In genomic region chr9:122264360-122265264, GRCh38 we compare ENCODE assay signal across 8 cellular contexts. TPM values are rescaled to one million over a fixed set of nuclear protein-coding genes. Genes with fewer than 3 reads are reported as not detected.
A peak's percentile ranks its signal among the peaks of the same experiment; 100 is the strongest.
DNase-seq lines count a peak whose midpoint lies in the region; ATAC-seq and TF ChIP-seq lines count a peak whose summit lies in the region.

Gene MRRF (plus strand): TSS chr9:122264882. CDS start chr9:122270892, 6,010 bp downstream.
Gene RBM18 (minus strand): TSS chr9:122264840. CDS start chr9:122261492, 3,348 bp downstream.

- H3K36me3 ChIP-seq in CD4-positive, CD25-positive, alpha-beta regulatory T cell (ENCODE audit: control insufficient read depth, insufficient read depth, low read length): peaks cover 21% of the 10 kb centered on the region
- H3K36me3 ChIP-seq in ectodermal cell (ENCODE audit: control insufficient read depth, insufficient read depth, low read length) (peaks cover 6% of the 10 kb centered on the region), lower lobe of right lung (peaks cover 23% of the 10 kb centered on the region)

- H3K36me3 Mint-ChIP-seq in CD4-positive, CD25-positive, alpha-beta regulatory T cell: peaks cover 10% of the 10 kb centered on the region
- peaks cover 29% of the 10 kb centered on the region for H3K36me3 Mint-ChIP-seq in activated CD8-positive, alpha-beta T cell treated with anti-CD3 and anti-CD28 coated beads, Interleukin-2, amount 10 ng/mL, durations not matched to agents 7 days and 5 days (ENCODE audit: low read depth)

- H3K27me3 Mint-ChIP-seq in CD4-positive, CD25-positive, alpha-beta regulatory T cell: no peaks in the 10 kb centered on the region
- H3K27me3 Mint-ChIP-seq in activated CD8-positive, alpha-beta T cell treated with anti-CD3 and anti-CD28 coated beads, Interleukin-2, amount 10 ng/mL, durations not matched to agents 7 days and 5 days (ENCODE audit: low read depth): no peaks in the 10 kb centered on the region

- H3K4me1 ChIP-seq in CD4-positive, CD25-positive, alpha-beta regulatory T cell (ENCODE audit: control insufficient read depth, insufficient read depth, low read length, poor library complexity, severe bottlenecking): peaks cover 39% of the 10 kb centered on the region
- H3K4me1 ChIP-seq in ectodermal cell (ENCODE audit: control insufficient read depth, insufficient read depth, low read length): peaks cover 7% of the 10 kb centered on the region
- peaks cover 53% of the 10 kb centered on the region for H3K4me1 ChIP-seq in lower lobe of right lung

- 0% methylated on average over 61 to 64 of the region's 64 CpGs for WGBS in ectodermal cell, 2 experiments

- H3K27me3 ChIP-seq in CD4-positive, CD25-positive, alpha-beta regulatory T cell (ENCODE audit: control insufficient read depth, insufficient read depth, low read length): no peaks in the 10 kb centered on the region
- H3K27me3 ChIP-seq in ectodermal cell (ENCODE audit: control insufficient read depth, insufficient read depth, low read length, poor library complexity, severe bottlenecking) (no peaks in the 10 kb centered on the region), lower lobe of right lung (ENCODE audit: low read depth) (no peaks in the 10 kb centered on the region)

- H3K9me3 Mint-ChIP-seq in CD4-positive, CD25-positive, alpha-beta regulatory T cell: no peaks in the 10 kb centered on the region
- H3K9me3 Mint-ChIP-seq in activated CD8-positive, alpha-beta T cell treated with anti-CD3 and anti-CD28 coated beads, Interleukin-2, amount 10 ng/mL, durations not matched to agents 7 days and 5 days (ENCODE audit: insufficient read depth): no peaks in the 10 kb centered on the region

- peak within 1 kb of the TSS; percentile 97 for H3K27ac ChIP-seq in CD4-positive, CD25-positive, alpha-beta regulatory T cell (ENCODE audit: insufficient read depth, low read length, poor library complexity, severe bottlenecking)
- H3K27ac ChIP-seq in ectodermal cell (ENCODE audit: insufficient read depth, low read depth, low read length, poor library complexity, severe bottlenecking): peak within 1 kb of the TSS; percentile 89
- H3K27ac ChIP-seq in lower lobe of right lung: peak within 1 kb of the TSS; percentile 97

- H3K4me3 ChIP-seq in CD4-positive, CD25-positive, alpha-beta regulatory T cell (ENCODE audit: low read depth, low read length): peak within 1 kb of the TSS; percentile 98
- peak within 1 kb of the TSS; percentile 68 for H3K4me3 ChIP-seq in ectodermal cell (ENCODE audit: insufficient read depth, low read depth, low read length)
- peak within 1 kb of the TSS; percentile 76 for H3K4me3 ChIP-seq in lower lobe of right lung

- intact Hi-C loops in lower lobe of right lung (cut with DNase I): no loop called here

- no peak for TF ChIP-seq CTCF in lower lobe of right lung (IDR thresholded peaks at IDR 0.05)

- peak within 1 kb of the TSS; percentile 98 to 100 (median 99) for H3K27ac Mint-ChIP-seq in CD4-positive, CD25-positive, alpha-beta regulatory T cell
- H3K27ac Mint-ChIP-seq in activated CD8-positive, alpha-beta T cell treated with anti-CD3 and anti-CD28 coated beads, Interleukin-2, amount 10 ng/mL, durations not matched to agents 7 days and 5 days: peak within 1 kb of the TSS; percentile 99

- H3K4me1 Mint-ChIP-seq in CD4-positive, CD25-positive, alpha-beta regulatory T cell: peaks cover 20 to 70% (median 48%) of the 10 kb centered on the region in 4 donors
- H3K4me1 Mint-ChIP-seq in activated CD8-positive, alpha-beta T cell treated with anti-CD3 and anti-CD28 coated beads, Interleukin-2, amount 10 ng/mL, durations not matched to agents 7 days and 5 days (ENCODE audit: low read depth): peaks cover 39% of the 10 kb centered on the region

- POLR2A ChIA-PET in activated CD8-positive, alpha-beta T cell treated with anti-CD3 and anti-CD28 coated beads, Interleukin-2, amount 10 ng/mL, durations not matched to agents 7 days and 5 days (lab: Charles Lee): interaction anchor here (0.6 to 1.6 kb wide), 11 partner anchors 11 to 546 kb away, joined by 3 to 10 read pairs (median 3); partner anchors contain the start of genes MORN5, NDUFA8 and TTLL11

- peak within 1 kb of the TSS; percentile 97 to 99 (median 98) for H3K4me3 Mint-ChIP-seq in CD4-positive, CD25-positive, alpha-beta regulatory T cell
- peak within 1 kb of the TSS; percentile 97 for H3K4me3 Mint-ChIP-seq in activated CD8-positive, alpha-beta T cell treated with anti-CD3 and anti-CD28 coated beads, Interleukin-2, amount 10 ng/mL, durations not matched to agents 7 days and 5 days

- CTCF ChIA-PET in activated CD8-positive, alpha-beta T cell treated with anti-CD3 and anti-CD28 coated beads, Interleukin-2, amount 10 ng/mL, durations not matched to agents 7 days and 5 days (lab: Charles Lee): interaction anchor here (0.7 to 3.3 kb wide), 9 partner anchors 10 to 547 kb away, joined by 3 to 25 read pairs (median 5); no protein-coding TSS in a partner anchor

- H3K9me3 ChIP-seq in CD4-positive, CD25-positive, alpha-beta regulatory T cell (ENCODE audit: control insufficient read depth in 2 of 2, low read length in 2 of 2): no peaks in the 10 kb centered on the region
- H3K9me3 ChIP-seq in ectodermal cell (ENCODE audit: control insufficient read depth, low read length) (no peaks in the 10 kb centered on the region), lower lobe of right lung (no peaks in the 10 kb centered on the region)

- peak; percentile 85 to 88 for ATAC-seq in CD4-positive, CD25-positive, alpha-beta regulatory T cell (ENCODE audit: low read depth in 2 of 2)
- ATAC-seq in GM19395 (IDR thresholded peaks at IDR 0.05; ENCODE audit: unreplicated experiment): peak; percentile 88
- ATAC-seq in HG03558 (IDR thresholded peaks at IDR 0.05; ENCODE audit: extremely low read depth, unreplicated experiment): peak; percentile 62
- peak; percentile 87 for ATAC-seq in activated CD8-positive, alpha-beta T cell treated with anti-CD3 and anti-CD28 coated beads, Interleukin-2, amount 10 ng/mL, durations not matched to agents 7 days and 5 days
- ATAC-seq in lower lobe of right lung: peak; percentile 96 to 97

- peak; percentile 84 to 94 (median 90) for DNase-seq in CD4-positive, CD25-positive, alpha-beta regulatory T cell
- peak; percentile 92 for DNase-seq in NCI-H82 (lab: John Stamatoyannopoulos, UW)
- DNase-seq in activated CD8-positive, alpha-beta T cell treated with anti-CD3 and anti-CD28 coated beads, Interleukin-2, amount 10 ng/mL, durations not matched to agents 7 days and 5 days: peak; percentile 93
- DNase-seq in lower lobe of right lung: peak; percentile 94
- peak; percentile 54 to 86 (median 69) for DNase-seq in stimulated activated CD4-positive, alpha-beta T cell treated with anti-CD3 and anti-CD28 coated beads, TNF-alpha, amount 100 ng/mL, for 1 hour (ENCODE audit: low read depth in 3 of 3, low spot score in 1 of 3)

RNA-seq across cellular contexts. Expression of gene MRRF, which starts in this region (rescaled TPM):
- 23.0 TPM for total RNA-seq in CD4-positive, CD25-positive, alpha-beta regulatory T cell
- 10 to 100 TPM; 13.9 to 24.9 (median 17.6) TPM for polyA plus RNA-seq in CD4-positive, CD25-positive, alpha-beta regulatory T cell
- total RNA-seq in activated CD8-positive, alpha-beta T cell treated with anti-CD3 and anti-CD28 coated beads, Interleukin-2, amount 10 ng/mL, durations not matched to agents 7 days and 5 days: 10 to 100 TPM; 38.6 to 39.1 TPM
- polyA plus RNA-seq in ectodermal cell (2013, experiment 1 of 4): 38.5 TPM
- 33.2 TPM for polyA plus RNA-seq in ectodermal cell (2013, experiment 2 of 4)
- 28.9 TPM for polyA plus RNA-seq in ectodermal cell (2013, experiment 3 of 4)
- 29.1 TPM for polyA plus RNA-seq in ectodermal cell (2013, experiment 4 of 4)
- 30.2 TPM for total RNA-seq in lower lobe of right lung

RNA-seq across cellular contexts. Expression of gene RBM18, which starts in this region (rescaled TPM):
- 33.4 TPM for total RNA-seq in CD4-positive, CD25-positive, alpha-beta regulatory T cell
- 10 to 100 TPM; 26.1 to 34.8 (median 27.9) TPM for polyA plus RNA-seq in CD4-positive, CD25-positive, alpha-beta regulatory T cell
- 10 to 100 TPM; 22.9 to 23.9 TPM for total RNA-seq in activated CD8-positive, alpha-beta T cell treated with anti-CD3 and anti-CD28 coated beads, Interleukin-2, amount 10 ng/mL, durations not matched to agents 7 days and 5 days
- polyA plus RNA-seq in ectodermal cell (2013, experiment 1 of 4): 18.8 TPM
- polyA plus RNA-seq in ectodermal cell (2013, experiment 2 of 4): 16.7 TPM
- 15.4 TPM for polyA plus RNA-seq in ectodermal cell (2013, experiment 3 of 4)
- polyA plus RNA-seq in ectodermal cell (2013, experiment 4 of 4): 18.2 TPM
- 21.7 TPM for total RNA-seq in lower lobe of right lung

Comparison
In these comparisons a context has a peak if more than half of its experiments do, and no peak if none do; other contexts are left out.
1. Peak in every context shown above with its lines: DNase-seq, ATAC-seq, H3K4me3 ChIP-seq and H3K27ac ChIP-seq.